26 cellular contexts compared by ENCODE assay signal in the genomic region with DNA sequence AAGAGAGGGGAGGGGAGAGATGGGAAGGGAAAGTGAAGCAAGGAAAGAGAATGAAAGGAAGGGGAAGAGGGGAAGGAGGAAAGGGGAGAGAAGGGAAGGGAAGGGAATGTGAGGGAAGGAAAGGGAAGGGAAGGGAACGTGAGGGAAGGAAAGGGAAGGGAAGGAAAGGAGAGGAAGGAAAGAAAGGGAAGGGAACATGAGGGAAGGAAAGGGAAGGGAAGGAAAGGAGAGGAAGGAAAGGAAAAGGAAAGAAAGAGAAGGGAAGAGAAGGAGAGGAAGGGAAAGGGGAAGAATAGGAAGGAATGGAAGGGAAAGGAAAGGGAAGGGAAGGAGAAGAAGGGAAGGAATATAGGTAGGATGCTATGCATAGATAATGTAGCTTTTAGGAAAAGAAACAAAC.
"Had no signal": no experiment of that assay in that cellular context is flagged by ENCODE, and none has a peak within 500 bp of the region (broad histone marks: within the 10 kb centered on the region; RNA-seq: fewer than 3 reads in every experiment).

No MANE protein-coding gene starts in this region.

- H3K27me3 ChIP-seq: pancreas, sigmoid colon, spleen, suprapubic skin, tibial artery, upper lobe of right lung had no signal

- DNase-seq: hypothalamus; immature natural killer cell; kidney; left colon; left ventricle myocardium inferior; midbrain; mucosa of descending colon; naive thymus-derived CD4-positive, alpha-beta T cell; pancreas; posterior cingulate gyrus; retina; right cardiac atrium; sigmoid colon; small intestine; spleen; stimulated activated CD4-positive, alpha-beta T cell treated with anti-CD3 and anti-CD28 coated beads, Interleukin-4, amount 100 ng/mL, for 24 hours; stimulated activated naive CD4-positive, alpha-beta T cell; tibial artery; upper lobe of right lung had no signal

- H3K4me3 ChIP-seq: left ventricle myocardium inferior, mucosa of descending colon, pancreas, prostate gland, sigmoid colon, spleen, suprapubic skin, thoracic aorta, tibial artery, upper lobe of right lung had no signal

- ATAC-seq: left colon; mucosa of descending colon; naive thymus-derived CD4-positive, alpha-beta T cell; natural killer cell treated with Interleukin-12 subunit alpha and Interleukin-12 subunit beta and Interleukin-15 and Interleukin-18, amount 100 ng/mL, for 72 hours; pancreas; right cardiac atrium; stimulated activated effector memory CD8-positive, alpha-beta T cell treated with anti-CD3 and anti-CD28 coated beads, Interleukin-12 subunit alpha, Interleukin-12 subunit beta, amount 100 ng/mL, for 72 hours; upper lobe of right lung had no signal

- H3K36me3 ChIP-seq: left ventricle myocardium inferior, pancreas, prostate gland, sigmoid colon, spleen, suprapubic skin, thoracic aorta, tibial artery, upper lobe of right lung had no signal

- FAIRE-seq: islet of Langerhans, kidney, pancreas, small intestine, urothelium cell line had no signal

- H3K4me1 ChIP-seq: left ventricle myocardium inferior, pancreas, prostate gland, sigmoid colon, spleen, suprapubic skin, tibial artery, upper lobe of right lung had no signal

- H3K9me3 ChIP-seq: left ventricle myocardium inferior, mucosa of descending colon, pancreas, prostate gland, sigmoid colon, spleen, suprapubic skin, thoracic aorta, tibial artery, upper lobe of right lung had no signal

- H3K27ac ChIP-seq: left ventricle myocardium inferior, pancreas, prostate gland, sigmoid colon, spleen, suprapubic skin, thoracic aorta, tibial artery, upper lobe of right lung had no signal
